17 cellular contexts compared by ENCODE assay signal in the genomic region with DNA sequence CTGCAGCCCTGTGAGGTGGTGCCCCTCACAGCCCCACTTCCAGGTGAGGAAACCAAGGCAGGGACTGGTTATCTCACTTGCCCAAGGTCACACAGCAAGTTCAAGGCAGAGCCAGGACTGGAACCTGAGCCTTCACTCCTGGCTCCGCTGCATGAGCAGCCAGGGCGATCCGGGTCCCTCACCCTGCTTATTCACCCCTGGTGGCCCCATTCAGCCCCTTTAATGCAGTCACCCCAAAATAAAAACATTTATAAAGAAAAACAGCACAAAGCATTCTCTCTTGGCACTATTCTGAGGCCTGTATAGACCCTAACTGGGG.
"Had no signal": no experiment of that assay in that cellular context is flagged by ENCODE, and none has a peak within 500 bp of the region (broad histone marks: within the 10 kb centered on the region; RNA-seq: fewer than 3 reads in every experiment).

No MANE protein-coding gene starts in this region.

- H3K4me2 ChIP-seq: smooth muscle cell had no signal

- H3K4me1 Mint-ChIP-seq: mesothelial cell of epicardium, natural killer cell, neural crest cell had no signal

- H3K4me3 Mint-ChIP-seq: endodermal cell, mesothelial cell of epicardium, natural killer cell, neural crest cell had no signal

- H3K9me3 ChIP-seq: heart left ventricle, pancreas, upper lobe of left lung, vagina had no signal

- ATAC-seq: foreskin keratinocyte, heart left ventricle, natural killer cell, right cardiac atrium had no signal

- H3K9me3 Mint-ChIP-seq: endodermal cell, mesothelial cell of epicardium, natural killer cell, neural crest cell had no signal

- H3K4me3 ChIP-seq: coronary artery, heart left ventricle, pancreas, smooth muscle cell, upper lobe of left lung, vagina had no signal

- H3K4me1 ChIP-seq: foreskin keratinocyte, vagina had no signal

- H3K27ac ChIP-seq: coronary artery, foreskin keratinocyte, heart left ventricle, pancreas, vagina had no signal

- DNase-seq: effector CD4-positive, alpha-beta T cell; erythroblast; foreskin keratinocyte; heart left ventricle; natural killer cell; right cardiac atrium; stimulated activated CD4-positive, alpha-beta T cell treated with anti-CD3 and anti-CD28 coated beads, Interleukin-2, amount 100 ng/mL, for 48 hours; stimulated activated naive CD4-positive, alpha-beta T cell treated with Interleukin-2 at 50 U/mL for 16 hours; upper lobe of left lung had no signal

- H3K27ac Mint-ChIP-seq: endodermal cell, mesothelial cell of epicardium, natural killer cell, progenitor cell of endocrine pancreas had no signal

- H3K27me3 ChIP-seq: foreskin keratinocyte, heart left ventricle, pancreas, upper lobe of left lung, vagina had no signal

- H3K27me3 Mint-ChIP-seq: progenitor cell of endocrine pancreas had no signal
